8 cellular contexts compared by ENCODE assay signal in genomic region chr6:24933868-24934401, GRCh38. TPM values are rescaled to one million over a fixed set of nuclear protein-coding genes. Genes with fewer than 3 reads are reported as not detected.
DNase-seq lines count a peak whose midpoint lies in the region; ATAC-seq, FAIRE-seq and TF ChIP-seq lines count a peak whose summit lies in the region.

No MANE protein-coding gene starts in this region.

- no peak overlapping the region for H2AFZ ChIP-seq in OCI-LY3 (ENCODE audit: low read depth, low read length)

- DNase-seq in heart right ventricle (no peak), right cardiac atrium (no peak), cerebellar cortex (ENCODE audit: low spot score) (peak; percentile 14), pancreas (peak in 1 of 6 donors; percentile 20), NCI-H1092 treated with DMSO at 0.1 percent for 48 hours (lab: John Stamatoyannopoulos, UW) (no peak), sigmoid colon (no peak)

- no peaks in the 10 kb centered on the region for H3K36me3 ChIP-seq in heart right ventricle
- H3K36me3 ChIP-seq in OCI-LY3 (replicated peaks; ENCODE audit: low read depth, low read length) = peaks cover 51% of the 10 kb centered on the region
- H3K36me3 ChIP-seq in pancreas = no peaks in the 10 kb centered on the region
- H3K36me3 ChIP-seq in sigmoid colon = no peaks in the 10 kb centered on the region

- H3K4me2 ChIP-seq in OCI-LY3 (ENCODE audit: low read length) = peak overlapping the region; percentile 56

- peaks cover 98% of the 10 kb centered on the region for H4K20me1 ChIP-seq in OCI-LY3 (ENCODE audit: insufficient read depth, low read length)

- ATAC-seq in heart right ventricle = no peak
- no peak for ATAC-seq in right cardiac atrium
- peak in 3 of 4 donors; percentile 38 to 66 (median 62) for ATAC-seq in pancreas
- ATAC-seq in GM19351 (IDR thresholded peaks at IDR 0.05; ENCODE audit: unreplicated experiment) = no peak

- H3K27me3 ChIP-seq in heart right ventricle = no peaks in the 10 kb centered on the region
- no peaks in the 10 kb centered on the region for H3K27me3 ChIP-seq in right cardiac atrium (ENCODE audit: control insufficient read depth, insufficient read depth)
- H3K27me3 ChIP-seq in OCI-LY3 (ENCODE audit: low read depth, low read length) = no peaks in the 10 kb centered on the region
- H3K27me3 ChIP-seq in pancreas = peaks cover 0 to 3% (median 0%) of the 10 kb centered on the region in 4 donors
- H3K27me3 ChIP-seq in sigmoid colon = no peaks in the 10 kb centered on the region

- H3K4me3 ChIP-seq in heart right ventricle = peak overlapping the region in 1 of 10 donors; percentile 55
- H3K4me3 ChIP-seq in right cardiac atrium (ENCODE audit: low read length) = no peak overlapping the region
- 0 out of 2 replicates have a peak overlapping the region, but pooled peaks have one; percentile 38 for H3K4me3 ChIP-seq in OCI-LY3 (ENCODE audit: low read length)
- H3K4me3 ChIP-seq in pancreas = peak overlapping the region in 1 of 4 donors; percentile 11
- H3K4me3 ChIP-seq in sigmoid colon = no peak overlapping the region

- H3K9me3 ChIP-seq in heart right ventricle (no peaks in the 10 kb centered on the region), right cardiac atrium (ENCODE audit: control insufficient read depth, low read length) (no peaks in the 10 kb centered on the region), OCI-LY3 (ENCODE audit: insufficient read depth, low read length) (no peaks in the 10 kb centered on the region), pancreas (no peaks in the 10 kb centered on the region), sigmoid colon (no peaks in the 10 kb centered on the region)

- peaks cover 99% of the 10 kb centered on the region for H3K79me2 ChIP-seq in OCI-LY3 (ENCODE audit: low read length)

- H3K27ac ChIP-seq in heart right ventricle = peak overlapping the region in 2 of 10 donors; percentile 41 to 87
- no peak overlapping the region for H3K27ac ChIP-seq in right cardiac atrium (ENCODE audit: low read length)
- peak overlapping the region; percentile 22; the same call in 1 of the 2 replicates for H3K27ac ChIP-seq in OCI-LY3 (ENCODE audit: low read length)
- H3K27ac ChIP-seq in pancreas = no peak overlapping the region
- H3K27ac ChIP-seq in sigmoid colon = no peak overlapping the region

- no peak for TF ChIP-seq POLR2A in sigmoid colon (IDR thresholded peaks at IDR 0.05)

- H3K4me1 ChIP-seq in heart right ventricle = peaks cover 7 to 57% (median 33%) of the 10 kb centered on the region in 9 donors
- peaks cover 2% of the 10 kb centered on the region for H3K4me1 ChIP-seq in right cardiac atrium (ENCODE audit: control insufficient read depth, insufficient read depth, low read length)
- H3K4me1 ChIP-seq in OCI-LY3 (ENCODE audit: low read length) = peaks cover 100% of the 10 kb centered on the region
- no peaks in the 10 kb centered on the region for H3K4me1 ChIP-seq in pancreas
- H3K4me1 ChIP-seq in sigmoid colon = peaks cover 0 to 36% (median 23%) of the 10 kb centered on the region in 4 donors

- TF ChIP-seq CTCF in heart right ventricle (IDR thresholded peaks at IDR 0.05) (peak in 7 of 9 donors; percentile 19 to 67 (median 39)), OCI-LY3 (IDR thresholded peaks at IDR 0.05; ENCODE audit: low read depth, low read length) (peak; percentile 75), pancreas (IDR thresholded peaks at IDR 0.05) (peak; percentile 20 to 41 (median 28)), sigmoid colon (IDR thresholded peaks at IDR 0.05) (peak in 1 of 4 experiments; percentile 10)

- intact Hi-C loops in heart right ventricle (cut with DNase I) = loop anchor here in 2 of 10 donors (10.0 kb wide), 1 partner anchor 61 kb away; no protein-coding TSS in a partner anchor
- intact Hi-C loops in right cardiac atrium (cut with DNase I) = no loop called here
- intact Hi-C loops in pancreas (cut with DNase I) = no loop called here
- intact Hi-C loops in sigmoid colon (cut with DNase I) = no loop called here

- no peak for TF ChIP-seq EP300 in sigmoid colon (IDR thresholded peaks at IDR 0.05)

- FAIRE-seq in pancreas (lab: Jason Lieb, UNC) = no peak

- WGBS in heart right ventricle, 2 donors = 66 to 73% methylated on average over 7 of the region's 7 CpGs
- 69% methylated on average over 7 of the region's 7 CpGs for WGBS in right cardiac atrium
- 38 to 48% methylated on average over 7 of the region's 7 CpGs for WGBS in pancreas, 2 donors
- 35 to 48% methylated on average over 7 of the region's 7 CpGs for WGBS in sigmoid colon, 2 donors

- no peak overlapping the region for H3K9ac ChIP-seq in OCI-LY3 (ENCODE audit: low read length)

RNA-seq across cellular contexts. Expression of gene RIPOR2, which starts 1.8 kb away (rescaled TPM):
- 10 to 100 TPM in 1 of 10 donors, 1 to 10 TPM in 9; 2.0 to 14.5 (median 4.6) TPM for total RNA-seq in heart right ventricle
- 1 to 10 TPM; 1.2 to 1.4 TPM for polyA plus RNA-seq in heart right ventricle
- total RNA-seq in right cardiac atrium = 1 to 10 TPM; 2.1 to 2.9 (median 2.4) TPM
- polyA plus RNA-seq in right cardiac atrium = 0.59 TPM
- total RNA-seq in pancreas = 1 to 10 TPM in 4 of 6 donors, under 1 TPM in 2; 0.28 to 3.7 (median 1.1) TPM
- polyA plus RNA-seq in pancreas = under 1 TPM; 0.38 to 0.89 TPM
- total RNA-seq in sigmoid colon = 10 to 100 TPM in 1 of 4 donors, 1 to 10 TPM in 3; 6.1 to 10.9 (median 6.7) TPM
- polyA plus RNA-seq in sigmoid colon = 10 to 100 TPM in 1 of 3 donors, 1 to 10 TPM in 2; 1.6 to 29.7 (median 1.8) TPM

Comparison
In these comparisons a context has a peak if more than half of its experiments do, and no peak if none do; other contexts are left out.
1. ATAC-seq: peak in pancreas (3 of 4); none in heart right ventricle (0 of 8), right cardiac atrium (0 of 2) and GM19351 (single experiment).